8 cellular contexts compared by ENCODE assay signal in genomic region chr5:159209438-159210305, GRCh38. TPM values are rescaled to one million over a fixed set of nuclear protein-coding genes. Genes with fewer than 3 reads are reported as not detected.
DNase-seq lines count a peak whose midpoint lies in the region; ATAC-seq and TF ChIP-seq lines count a peak whose summit lies in the region.

Gene RNF145 (minus strand): TSS chr5:159209553. CDS start chr5:159203617, 5,936 bp downstream.

- intact Hi-C loops in OCI-LY7 (cut with micrococcal nuclease; ENCODE audit: unreplicated experiment) = loop anchor here (1.0 to 10.0 kb wide), 6 partner anchors 53 to 1937 kb away; partner anchors contain the start of gene UBLCP1

- peak within 1 kb of the TSS; percentile 93 for H3K4me2 ChIP-seq in OCI-LY7 (ENCODE audit: low read length)

- H4K20me1 ChIP-seq in OCI-LY7 (ENCODE audit: insufficient read depth, low read length) = peaks cover 29% of the 10 kb centered on the region; the same call in 1 of the 2 replicates

- TSS peak; percentile 69 for BruUV-seq in OCI-LY7 (replicated peaks; lab: Mats Ljungman, UMichigan)

- no peaks in the 10 kb centered on the region for H3K36me3 ChIP-seq in HUES48 (ENCODE audit: control insufficient read depth, insufficient read depth, low read length)
- H3K36me3 ChIP-seq in OCI-LY7 (ENCODE audit: insufficient read depth, low read length) = peaks cover 3% of the 10 kb centered on the region; the same call in 1 of the 2 replicates
- H3K36me3 ChIP-seq in esophagus (ENCODE audit: control insufficient read depth in 2 of 2, insufficient read depth in 2 of 2, low read length in 1 of 2) = no peaks in the 10 kb centered on the region
- peaks cover 0 to 10% of the 10 kb centered on the region in 2 donors for H3K36me3 ChIP-seq in muscle layer of duodenum (ENCODE audit: control insufficient read depth in 1 of 2, insufficient read depth in 2 of 2, low read length in 2 of 2)

- no peaks in the 10 kb centered on the region for H3K9me2 ChIP-seq in OCI-LY7 (ENCODE audit: insufficient read depth, low read length)

- DNase-seq in D341Med (ENCODE audit: low spot score) (peak; percentile 95), OCI-LY7 (ENCODE audit: low spot score) (peak; percentile 87), activated T-cell treated with anti-CD3 and anti-CD28 coated beads for 48 hours (ENCODE audit: low read depth) (peak; percentile 92)
- DNase-seq in stimulated activated CD8-positive, alpha-beta memory T cell treated with anti-CD3 and anti-CD28 coated beads, Interleukin-7, amount 100 ng/mL, for 4 hours (ENCODE audit: low read depth in 2 of 2) = peak; percentile 96 to 97

- POLR2A ChIA-PET in OCI-LY7 (lab: Charles Lee) = interaction anchor here (1.1 kb wide), 1 partner anchor 34 kb away, joined by 3 read pairs; no protein-coding TSS in a partner anchor

- TF ChIP-seq CTCF in OCI-LY7 (conservative IDR thresholded peaks at IDR 0.05; ENCODE audit: low read length) = no peak

- H2AFZ ChIP-seq in OCI-LY7 (ENCODE audit: low read length) = peak within 1 kb of the TSS; percentile 80

- peaks cover 31% of the 10 kb centered on the region for H3K27me3 ChIP-seq in HUES48 (ENCODE audit: control insufficient read depth, insufficient read depth, low read length)
- H3K27me3 ChIP-seq in esophagus (ENCODE audit: control insufficient read depth in 1 of 2, insufficient read depth in 2 of 2, low read length in 2 of 2) = no peaks in the 10 kb centered on the region
- H3K27me3 ChIP-seq in muscle layer of duodenum (ENCODE audit: low read depth, low read length) = no peaks in the 10 kb centered on the region

- peaks cover 39% of the 10 kb centered on the region for H3K79me2 ChIP-seq in OCI-LY7 (ENCODE audit: insufficient read depth, low read depth, low read length)

- ATAC-seq in GM21423 (IDR thresholded peaks at IDR 0.05; ENCODE audit: unreplicated experiment) = peak; percentile 62

- CTCF ChIA-PET in OCI-LY7 (lab: Charles Lee; ENCODE audit: unreplicated experiment) = no interaction called here

- H3K27ac ChIP-seq in HUES48 (ENCODE audit: low read depth, low read length) (peak within 1 kb of the TSS; percentile 75), OCI-LY7 (ENCODE audit: low read depth, low read length, poor library complexity, severe bottlenecking) (peak within 1 kb of the TSS; percentile 92), esophagus (ENCODE audit: low read depth in 2 of 2, low read length in 1 of 2) (peak within 1 kb of the TSS; percentile 97 to 98), muscle layer of duodenum (ENCODE audit: low read length) (peak within 1 kb of the TSS; percentile 90)

- 2% methylated on average over 52 to 67 of the region's 67 CpGs for WGBS in esophagus, 2 donors

- H3K4me1 ChIP-seq in HUES48 (ENCODE audit: control insufficient read depth, insufficient read depth, low read length) (peaks cover 23% of the 10 kb centered on the region), OCI-LY7 (ENCODE audit: insufficient read depth, low read length, poor library complexity, severe bottlenecking) (peaks cover 41% of the 10 kb centered on the region), esophagus (ENCODE audit: control insufficient read depth in 2 of 2, insufficient read depth in 2 of 2, low read length in 1 of 2) (peaks cover 0 to 3% of the 10 kb centered on the region in 2 donors), muscle layer of duodenum (ENCODE audit: control insufficient read depth in 1 of 2, insufficient read depth in 2 of 2, low read length in 2 of 2) (peaks cover 23 to 32% of the 10 kb centered on the region in 2 donors)

- peak within 1 kb of the TSS; percentile 96 for H3K4me3 ChIP-seq in HUES48 (ENCODE audit: low read depth, low read length)
- H3K4me3 ChIP-seq in OCI-LY7 (ENCODE audit: low read depth, low read length, poor library complexity, severe bottlenecking) = peak within 1 kb of the TSS; percentile 86
- peak within 1 kb of the TSS; percentile 82 to 97 for H3K4me3 ChIP-seq in esophagus (ENCODE audit: low read depth in 1 of 2, low read length in 2 of 2)
- peak within 1 kb of the TSS; percentile 85 to 97 for H3K4me3 ChIP-seq in muscle layer of duodenum (ENCODE audit: low read depth in 1 of 2, low read length in 2 of 2)

- no peaks in the 10 kb centered on the region for H3K9me3 ChIP-seq in HUES48 (ENCODE audit: control insufficient read depth, insufficient read depth, low read length)
- no peaks in the 10 kb centered on the region for H3K9me3 ChIP-seq in OCI-LY7 (ENCODE audit: low read length)
- no peaks in the 10 kb centered on the region for H3K9me3 ChIP-seq in esophagus (ENCODE audit: control insufficient read depth in 2 of 2, insufficient read depth in 1 of 2, low read depth in 1 of 2, low read length in 1 of 2)
- H3K9me3 ChIP-seq in muscle layer of duodenum (ENCODE audit: control insufficient read depth in 1 of 2, low read length in 2 of 2) = no peaks in the 10 kb centered on the region

- peak within 1 kb of the TSS; percentile 75 for H3K9ac ChIP-seq in HUES48 (ENCODE audit: low read depth, low read length)

RNA-seq across cellular contexts. Expression of gene RNF145, which starts in this region (rescaled TPM):
- 18.6 and 18.9 TPM in 2 replicates for total RNA-seq in OCI-LY7 (2014; rRNA removed; shearing (Covaris generic))
- 32.0 and 34.9 TPM in 2 replicates for total RNA-seq in OCI-LY7 (2022)
- polyA plus RNA-seq in esophagus = 10 to 100 TPM; 26.2 to 48.6 TPM

Comparison
In these comparisons a context has a peak if more than half of its experiments do, and no peak if none do; other contexts are left out.
1. Peak in every context shown above with its lines: DNase-seq, ATAC-seq, H3K4me3 ChIP-seq and H3K27ac ChIP-seq.